17 cellular contexts compared by ENCODE assay signal in the genomic region with DNA sequence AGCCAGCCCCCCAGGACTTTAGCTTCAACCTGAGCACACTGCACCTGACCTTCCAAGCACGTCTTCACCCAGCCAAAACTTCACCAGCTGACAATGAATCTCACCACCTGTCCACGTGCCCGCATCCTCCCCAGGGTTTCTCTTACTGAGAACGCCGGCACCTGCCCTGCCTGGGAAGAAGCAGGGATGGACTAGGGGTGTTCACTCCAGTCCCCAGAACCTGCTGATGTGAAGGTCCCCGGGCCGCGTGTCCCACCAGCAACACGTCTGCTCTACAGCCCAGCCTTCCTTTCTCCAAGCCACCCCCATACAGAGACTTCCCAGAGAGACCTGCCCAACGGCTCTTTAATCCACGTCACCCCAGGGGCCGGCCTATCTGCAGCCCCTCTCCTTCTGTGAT. TPM values are rescaled to one million over a fixed set of nuclear protein-coding genes. Genes with fewer than 3 reads are reported as not detected.
A peak's percentile ranks its signal among the peaks of the same experiment; 100 is the strongest.
DNase-seq lines count a peak whose midpoint lies in the region; ATAC-seq and TF ChIP-seq lines count a peak whose summit lies in the region.
"Had no signal": no experiment of that assay in that cellular context is flagged by ENCODE, and none has a peak within 500 bp of the region (broad histone marks: within the 10 kb centered on the region; RNA-seq: fewer than 3 reads in every experiment).

No MANE protein-coding gene starts in this region.

- H3K27ac Mint-ChIP-seq in activated T-helper 17 cell treated with anti-CD3 and anti-CD28 coated beads, Interleukin-2, amount 50 U/mL, for 72 hours: peak overlapping the region; percentile 82
- H3K27ac Mint-ChIP-seq: activated T-helper 2 cell treated with anti-CD3 and anti-CD28 coated beads, Interferon-gamma antibody, Interleukin-2, Interleukin-4, amounts not matched to agents 10 μg/mL and 5 μg/mL and 100 μg/mL, durations not matched to agents 14 hours and 24 hours and 36 hours had no signal

- H3K4me3 Mint-ChIP-seq in activated T-helper 17 cell treated with anti-CD3 and anti-CD28 coated beads, Interleukin-2, amount 50 U/mL, for 72 hours: no peak overlapping the region

- peaks cover 6% of the 10 kb centered on the region for H3K36me3 Mint-ChIP-seq in activated T-helper 17 cell treated with anti-CD3 and anti-CD28 coated beads, Interleukin-2, amount 50 U/mL, for 72 hours (ENCODE audit: low read depth)

- no peak overlapping the region for H3K9ac ChIP-seq in muscle layer of colon (ENCODE audit: low read length)

- H3K9me3 ChIP-seq in left ventricle myocardium inferior (replicated peaks) (no peaks in the 10 kb centered on the region), right atrium auricular region (no peaks in the 10 kb centered on the region), muscle layer of colon (ENCODE audit: low read length) (no peaks in the 10 kb centered on the region), thymus (ENCODE audit: control insufficient read depth) (peaks cover 2% of the 10 kb centered on the region)
- H3K9me3 ChIP-seq: ascending aorta, Caco-2, suprapubic skin had no signal

- peaks cover 4% of the 10 kb centered on the region for H3K36me3 ChIP-seq in left ventricle myocardium inferior
- peaks cover 24% of the 10 kb centered on the region for H3K36me3 ChIP-seq in right atrium auricular region
- peaks cover 16% of the 10 kb centered on the region for H3K36me3 ChIP-seq in muscle layer of colon (ENCODE audit: insufficient read depth, low read length)
- H3K36me3 ChIP-seq in thymus (ENCODE audit: control insufficient read depth, insufficient read depth): peaks cover 3% of the 10 kb centered on the region
- H3K36me3 ChIP-seq: suprapubic skin had no signal

- H3K9me3 Mint-ChIP-seq in activated T-helper 17 cell treated with anti-CD3 and anti-CD28 coated beads, Interleukin-2, amount 50 U/mL, for 72 hours: no peaks in the 10 kb centered on the region
- H3K9me3 Mint-ChIP-seq: activated T-helper 2 cell treated with anti-CD3 and anti-CD28 coated beads, Interferon-gamma antibody, Interleukin-2, Interleukin-4, amounts not matched to agents 10 μg/mL and 5 μg/mL and 100 μg/mL, durations not matched to agents 14 hours and 24 hours and 36 hours had no signal

- TF ChIP-seq CTCF in left ventricle myocardium inferior (IDR thresholded peaks at IDR 0.05; ENCODE audit: borderline replicate concordance) (no peak), right atrium auricular region (IDR thresholded peaks at IDR 0.05) (no peak)

- no peak for ATAC-seq in activated T-helper 17 cell treated with anti-CD3 and anti-CD28 coated beads, Interleukin-2, amount 50 U/mL, for 72 hours (replicated peaks)

- intact Hi-C loops in left ventricle myocardium inferior (cut with micrococcal nuclease): no loop called here

- peaks cover 73% of the 10 kb centered on the region for H3K4me1 ChIP-seq in left ventricle myocardium inferior
- peaks cover 0 to 47% of the 10 kb centered on the region in 2 donors for H3K4me1 ChIP-seq in right atrium auricular region
- peaks cover 63% of the 10 kb centered on the region for H3K4me1 ChIP-seq in muscle layer of colon (ENCODE audit: insufficient read depth, low read length)
- peaks cover 13% of the 10 kb centered on the region for H3K4me1 ChIP-seq in thymus (ENCODE audit: control insufficient read depth, insufficient read depth, low read length)
- H3K4me1 ChIP-seq: Caco-2 had no signal

- H3K27me3 Mint-ChIP-seq in activated T-helper 17 cell treated with anti-CD3 and anti-CD28 coated beads, Interleukin-2, amount 50 U/mL, for 72 hours: no peaks in the 10 kb centered on the region

- H3K27me3 ChIP-seq in left ventricle myocardium inferior (ENCODE audit: low read depth) (no peaks in the 10 kb centered on the region), right atrium auricular region (no peaks in the 10 kb centered on the region), muscle layer of colon (ENCODE audit: control insufficient read depth in 1 of 2, insufficient read depth in 2 of 2, low read length in 2 of 2) (no peaks in the 10 kb centered on the region), thymus (ENCODE audit: control insufficient read depth, insufficient read depth) (no peaks in the 10 kb centered on the region)
- H3K27me3 ChIP-seq: ascending aorta, suprapubic skin had no signal

- WGBS in thymus: 46% methylated on average over 12 of the region's 12 CpGs

- peak overlapping the region; percentile 39 for H3K27ac ChIP-seq in left ventricle myocardium inferior (replicated peaks)
- H3K27ac ChIP-seq in right atrium auricular region: peak overlapping the region in 1 of 2 donors; percentile 16
- peak overlapping the region; percentile 41 for H3K27ac ChIP-seq in muscle layer of colon (ENCODE audit: low read depth, low read length)
- peak overlapping the region; percentile 18 for H3K27ac ChIP-seq in thymus (ENCODE audit: low read depth)
- H3K27ac ChIP-seq: suprapubic skin had no signal

- DNase-seq in left ventricle myocardium inferior (no peak), right atrium auricular region (ENCODE audit: low spot score) (no peak), NCI-H1092 (lab: John Stamatoyannopoulos, UW) (no peak), NCI-H2081 (lab: John Stamatoyannopoulos, UW) (no peak)
- DNase-seq in stimulated activated CD4-positive, alpha-beta T cell treated with anti-CD3 and anti-CD28 coated beads, Interleukin-2, amount 100 ng/mL, for 24 hours: no peak
- DNase-seq: activated CD4-positive, alpha-beta T cell treated with anti-CD3 and anti-CD28 coated beads, Interleukin-2, amount 50 U/mL, for 4 hours; Caco-2; erythroblast; NCI-H510A; OCI-M1; T1000 had no signal

- H3K4me1 Mint-ChIP-seq in activated T-helper 17 cell treated with anti-CD3 and anti-CD28 coated beads, Interleukin-2, amount 50 U/mL, for 72 hours: peaks cover 10% of the 10 kb centered on the region

- H3K4me3 ChIP-seq in left ventricle myocardium inferior (no peak overlapping the region), right atrium auricular region (no peak overlapping the region), muscle layer of colon (ENCODE audit: low read depth in 1 of 2, low read length in 2 of 2) (no peak overlapping the region), thymus (ENCODE audit: low read length) (no peak overlapping the region)
- H3K4me3 ChIP-seq: suprapubic skin had no signal

RNA-seq across cellular contexts. Expression of gene CPT1A, which starts 12.8 kb away (rescaled TPM):
- total RNA-seq in left ventricle myocardium inferior (73.1 TPM), right atrium auricular region (10 to 100 TPM; 53.1 to 56.3 TPM)
- total RNA-seq in activated T-helper 17 cell treated with anti-CD3 and anti-CD28 coated beads, Interleukin-2, amount 50 U/mL, for 72 hours: 10 to 100 TPM; 12.9 to 45.0 TPM
- polyA plus RNA-seq in thymus: 19.0 TPM
